In the genomic region with DNA sequence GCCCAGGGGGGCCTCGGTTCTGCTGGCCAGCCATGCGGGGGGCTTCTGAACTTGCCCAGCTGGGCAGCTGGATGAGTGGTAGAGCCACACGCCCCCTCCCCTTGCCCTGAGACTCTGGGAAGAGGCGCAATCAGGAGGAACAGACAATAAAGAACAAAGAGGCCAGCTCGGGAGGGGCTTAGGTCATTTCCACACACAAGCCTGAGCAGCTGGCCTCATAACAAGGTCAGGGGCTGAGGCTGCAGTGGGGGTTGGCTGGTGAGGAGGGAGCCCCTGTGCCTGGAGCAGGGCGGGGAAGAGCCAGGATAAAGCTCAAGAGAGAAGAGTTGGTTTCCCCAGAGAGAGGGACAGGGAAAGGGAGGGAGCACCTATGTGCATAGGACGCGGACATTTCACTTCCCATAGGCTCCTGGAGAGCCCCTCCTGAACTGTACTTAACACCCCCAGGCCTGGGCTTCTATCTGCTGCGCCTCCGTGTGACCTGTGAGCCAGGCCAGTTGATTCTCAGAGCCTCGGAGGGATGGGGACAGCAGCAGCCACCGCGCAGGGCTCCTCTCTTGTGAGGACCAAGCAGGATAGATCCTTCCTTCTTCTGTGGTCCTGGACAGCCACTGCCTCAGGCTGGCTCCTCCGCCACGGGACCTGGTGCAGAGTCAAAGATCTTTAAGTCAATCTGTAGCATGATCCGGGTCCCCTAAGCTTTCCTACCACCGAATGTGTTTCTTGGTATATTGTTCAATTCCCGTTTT, we compare ENCODE assay signal across 21 cellular contexts.
"Had no signal": no experiment of that assay in that cellular context is flagged by ENCODE, and none has a peak within 500 bp of the region (broad histone marks: within the 10 kb centered on the region; RNA-seq: fewer than 3 reads in every experiment).

No MANE protein-coding gene starts in this region.

- FAIRE-seq: astrocyte had no signal

- DNase-seq: activated CD4-positive, CD25-positive, alpha-beta regulatory T cell treated with anti-CD3 and anti-CD28 coated beads, Interleukin-2, amount 50 U/mL, for 72 hours; activated naive CD4-positive, alpha-beta T cell; activated naive CD8-positive, alpha-beta T cell treated with anti-CD3 and anti-CD28 coated beads for 36 hours; activated T-cell treated with anti-CD3 and anti-CD28 coated beads, Interleukin-2, amount 50 U/mL, for 1 hour; colonic mucosa; esophagus squamous epithelium; head of caudate nucleus; hypothalamus; naive thymus-derived CD8-positive, alpha-beta T cell; nucleus accumbens; sigmoid colon; stimulated activated CD4-positive, alpha-beta T cell treated with anti-CD3 and anti-CD28 coated beads, Interleukin-4, amount 100 ng/mL, for 1 hour; stimulated activated naive CD4-positive, alpha-beta T cell; T-cell; testis; trophoblast cell had no signal

- ATAC-seq: gastroesophageal sphincter; naive thymus-derived CD8-positive, alpha-beta T cell; T-cell had no signal

- H3K27ac ChIP-seq: breast epithelium, colonic mucosa, esophagus squamous epithelium, testis, vagina, VCaP had no signal

- H3K4me3 ChIP-seq: breast epithelium, colonic mucosa, esophagus squamous epithelium, gastroesophageal sphincter, sigmoid colon, testis, vagina had no signal

- H3K9me3 ChIP-seq: breast epithelium, colonic mucosa, esophagus squamous epithelium, gastroesophageal sphincter, sigmoid colon, testis, vagina had no signal

- H3K36me3 ChIP-seq: breast epithelium, colonic mucosa, esophagus squamous epithelium, gastroesophageal sphincter, sigmoid colon, vagina had no signal

- H3K27me3 ChIP-seq: breast epithelium, colonic mucosa, esophagus squamous epithelium, gastroesophageal sphincter, sigmoid colon, testis, vagina had no signal

- H3K4me1 ChIP-seq: breast epithelium, colonic mucosa, esophagus squamous epithelium, vagina had no signal
